8 cellular contexts compared by ENCODE assay signal in genomic region chr19:41397086-41398041, GRCh38. TPM values are rescaled to one million over a fixed set of nuclear protein-coding genes. Genes with fewer than 3 reads are reported as not detected.
DNase-seq lines count a peak whose midpoint lies in the region; ATAC-seq lines count a peak whose summit lies in the region.

BCKDHA (plus strand) TSS chr19:41397818; CDS start chr19:41397828, 10 bp downstream.
EXOSC5 (minus strand) TSS chr19:41397359; CDS start chr19:41397328, 31 bp downstream.

- peak within 1 kb of the TSS; percentile 98 for H3K27ac ChIP-seq in effector memory CD4-positive, alpha-beta T cell (ENCODE audit: insufficient read depth, low read length, poor library complexity, severe bottlenecking)

- no peaks in the 10 kb centered on the region for H3K9me3 ChIP-seq in effector memory CD4-positive, alpha-beta T cell (ENCODE audit: control insufficient read depth, low read length)

- H3K27me3 ChIP-seq in effector memory CD4-positive, alpha-beta T cell (replicated peaks; ENCODE audit: control insufficient read depth, insufficient read depth, low read length, poor library complexity, severe bottlenecking) = no peaks in the 10 kb centered on the region

- H3K4me3 ChIP-seq in effector memory CD4-positive, alpha-beta T cell (ENCODE audit: insufficient read depth, low read depth, low read length, poor library complexity, severe bottlenecking) = peak within 1 kb of the TSS; percentile 99

- H3K4me1 ChIP-seq in effector memory CD4-positive, alpha-beta T cell (ENCODE audit: control insufficient read depth, insufficient read depth, low read length, poor library complexity, severe bottlenecking) = peaks cover 5% of the 10 kb centered on the region

- no peaks in the 10 kb centered on the region for H3K36me3 ChIP-seq in effector memory CD4-positive, alpha-beta T cell (ENCODE audit: control insufficient read depth, insufficient read depth, low read length)

- DNase-seq in COLO668 (lab: John Stamatoyannopoulos, UW; ENCODE audit: unreplicated experiment) (peak; percentile 99), HT1080 (ENCODE audit: low read depth) (peak; percentile 98), NOMO-1 treated with DMSO at 0.1 percent for 48 hours (lab: John Stamatoyannopoulos, UW; ENCODE audit: unreplicated experiment) (peak; percentile 100), lung microvascular endothelial cell (ENCODE audit: low read depth in 2 of 2) (peak; percentile 100)
- peak; percentile 99 for DNase-seq in activated CD8-positive, alpha-beta memory T cell treated with anti-CD3 and anti-CD28 coated beads for 4 hours (ENCODE audit: low read depth in 2 of 2)
- peak; percentile 98 to 99 (median 99) for DNase-seq in effector memory CD4-positive, alpha-beta T cell
- DNase-seq in stimulated activated CD4-positive, alpha-beta T cell treated with anti-CD3 and anti-CD28 coated beads, TNF-alpha, amount 100 ng/mL, for 48 hours (ENCODE audit: low read depth in 3 of 3) = peak; percentile 96 to 99 (median 98)

- peak; percentile 78 for ATAC-seq in GM21360 (IDR thresholded peaks at IDR 0.05; ENCODE audit: unreplicated experiment)

RNA-seq across cellular contexts. Expression of gene BCKDHA, which starts in this region (rescaled TPM):
- total RNA-seq in HT1080 (2014; rRNA removed; shearing (Covaris generic)) = 22.7 and 24.2 TPM in 2 replicates
- polyA plus RNA-seq in HT1080 (2015; cell fraction: cytosol; rRNA removed) = 36.4 and 36.5 TPM in 2 replicates
- 54.2 and 61.4 TPM in 2 replicates for polyA plus RNA-seq in HT1080 (2015; cell fraction: nucleus; rRNA removed)
- total RNA-seq in lung microvascular endothelial cell = 36.1 and 40.1 TPM in 2 replicates

RNA-seq across cellular contexts. Expression of gene EXOSC5, which starts in this region (rescaled TPM):
- total RNA-seq in HT1080 (2014; rRNA removed; shearing (Covaris generic)) = 64.9 and 72.5 TPM in 2 replicates
- polyA plus RNA-seq in HT1080 (2015; cell fraction: cytosol; rRNA removed) = 83.8 and 99.0 TPM in 2 replicates
- 54.2 and 55.9 TPM in 2 replicates for polyA plus RNA-seq in HT1080 (2015; cell fraction: nucleus; rRNA removed)
- 12.9 and 13.9 TPM in 2 replicates for total RNA-seq in lung microvascular endothelial cell

Comparison
In these comparisons a context has a peak if more than half of its experiments do, and no peak if none do; other contexts are left out.
1. Peak in every context shown above with its lines: DNase-seq, ATAC-seq, H3K4me3 ChIP-seq and H3K27ac ChIP-seq.